Comparison of ENCODE assay signal across 8 cellular contexts in the genomic region with DNA sequence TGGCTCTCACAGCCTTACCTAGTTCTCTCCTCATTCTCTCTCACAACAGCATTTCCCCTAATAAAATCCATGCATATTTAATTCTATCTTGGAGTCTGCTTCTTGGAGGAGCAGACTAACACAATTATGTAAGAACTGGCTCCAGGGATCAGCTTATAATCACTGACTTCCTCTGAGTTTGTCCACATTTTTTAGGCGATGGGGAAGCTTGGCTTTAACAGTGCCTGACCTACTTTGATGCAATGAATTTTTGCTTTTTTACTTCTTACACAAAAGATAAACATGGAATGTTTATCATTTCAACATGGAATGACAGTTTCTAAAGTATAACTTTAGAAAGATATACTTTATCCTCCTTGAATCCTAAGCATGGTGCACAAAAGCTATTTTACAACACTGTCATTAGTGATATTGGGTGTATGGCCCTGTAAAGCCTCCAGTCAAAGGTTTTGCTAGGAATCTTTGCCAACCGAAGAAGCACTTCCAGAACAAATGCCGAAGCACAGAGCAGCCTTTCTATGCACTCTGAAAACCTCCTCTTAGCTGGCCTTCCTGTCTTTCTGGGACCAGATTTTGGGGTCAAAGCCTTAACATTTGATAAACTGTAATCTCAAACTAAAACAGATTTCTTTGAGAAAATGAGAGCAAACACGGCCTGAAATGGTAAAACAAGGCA. TPM values are rescaled to one million over a fixed set of nuclear protein-coding genes. Genes with fewer than 3 reads are reported as not detected.
DNase-seq lines count a peak whose midpoint lies in the region; ATAC-seq and TF ChIP-seq lines count a peak whose summit lies in the region.

No MANE protein-coding gene starts in this region.

- no peak overlapping the region for H2BK5ac ChIP-seq in trophoblast cell (ENCODE audit: low read depth, low read length, poor library complexity)

- DNase-seq in Caco-2 (no peak), T-helper 17 cell (no peak), globus pallidus (ENCODE audit: low spot score) (peak; percentile 49), trophoblast cell (no peak), NCI-H2029 (lab: John Stamatoyannopoulos, UW) (no peak), NCI-H2029 treated with DMSO at 0.1 percent for 48 hours (lab: John Stamatoyannopoulos, UW) (no peak), GM10248 (ENCODE audit: extremely low spot score) (no peak)

- H3K36me3 ChIP-seq in Caco-2 (ENCODE audit: control insufficient read depth, insufficient read depth, low read length) (no peaks in the 10 kb centered on the region), trophoblast cell (ENCODE audit: control insufficient read depth in 1 of 2, insufficient read depth in 2 of 2, low read length in 2 of 2) (no peaks in the 10 kb centered on the region)

- H3K27me3 ChIP-seq in Caco-2 (replicated peaks; ENCODE audit: control insufficient read depth, insufficient read depth, low read length) (no peaks in the 10 kb centered on the region), trophoblast cell (ENCODE audit: insufficient read depth, low read length) (no peaks in the 10 kb centered on the region)

- H3K36me3 Mint-ChIP-seq in Caco-2 (ENCODE audit: insufficient read depth, unreplicated experiment) (peaks cover 7% of the 10 kb centered on the region), T-helper 17 cell (ENCODE audit: low read depth) (peaks cover 2% of the 10 kb centered on the region)

- H3K9me3 ChIP-seq in Caco-2 (no peaks in the 10 kb centered on the region), T-helper 17 cell (ENCODE audit: control insufficient read depth, low read length, poor library complexity, severe bottlenecking) (no peaks in the 10 kb centered on the region), trophoblast cell (ENCODE audit: insufficient read depth, low read depth, low read length) (no peaks in the 10 kb centered on the region)

- H2BK12ac ChIP-seq in trophoblast cell (ENCODE audit: low read length), result no peak overlapping the region

- H3K79me1 ChIP-seq in trophoblast cell (ENCODE audit: low read length), result no peaks in the 10 kb centered on the region

- peaks cover 7% of the 10 kb centered on the region for H3K4me1 Mint-ChIP-seq in Caco-2 (ENCODE audit: low read depth, unreplicated experiment)
- peaks cover 24% of the 10 kb centered on the region for H3K4me1 Mint-ChIP-seq in T-helper 17 cell

- H2AFZ ChIP-seq in trophoblast cell (ENCODE audit: insufficient read depth, low read length, poor library complexity), result no peak overlapping the region

- TF ChIP-seq CTCF in Caco-2 (IDR thresholded peaks at IDR 0.05; ENCODE audit: insufficient read depth in 1 of 2, low read depth in 1 of 2, low read length in 1 of 2, severe bottlenecking in 1 of 2, unreplicated experiment in 1 of 2) (no peak), GM10248 (IDR thresholded peaks at IDR 0.05; ENCODE audit: control extremely low read depth, extremely low read depth, low read depth, missing control alignments) (no peak)

- no peak for ATAC-seq in T-helper 17 cell
- no peak for ATAC-seq in HG02885 (IDR thresholded peaks at IDR 0.05; ENCODE audit: poor library complexity, unreplicated experiment)

- no CpG with 5 or more reads among the region's 4 CpGs for WGBS in trophoblast cell (ENCODE audit: extremely low coverage, insufficient coverage, insufficient read length)

- peak overlapping the region; percentile 18 for H3K27ac Mint-ChIP-seq in Caco-2 (ENCODE audit: unreplicated experiment)
- peak overlapping the region; percentile 92 for H3K27ac Mint-ChIP-seq in T-helper 17 cell

- H3K9me3 Mint-ChIP-seq in Caco-2 (ENCODE audit: unreplicated experiment), result no peaks in the 10 kb centered on the region

- H4K12ac ChIP-seq in trophoblast cell (ENCODE audit: low read depth, low read length), result no peak overlapping the region

- no TSS peak for BruUV-seq in Caco-2 (replicated peaks; lab: Mats Ljungman, UMichigan)

- 0 out of 2 replicates have a peak, but pooled peaks cover 8% of the 10 kb centered on the region for H3K4me1 ChIP-seq in Caco-2
- H3K4me1 ChIP-seq in trophoblast cell (ENCODE audit: control insufficient read depth in 1 of 2, insufficient read depth in 2 of 2, low read length in 2 of 2), result peaks cover 3% of the 10 kb centered on the region in 2 experiments

- H3K18ac ChIP-seq in trophoblast cell (ENCODE audit: low read length), result no peak overlapping the region

- H3K27me3 Mint-ChIP-seq in Caco-2 (ENCODE audit: insufficient read depth, unreplicated experiment), result no peaks in the 10 kb centered on the region
- no peaks in the 10 kb centered on the region for H3K27me3 Mint-ChIP-seq in T-helper 17 cell

- H3K4me3 Mint-ChIP-seq in Caco-2 (ENCODE audit: unreplicated experiment) (peak overlapping the region; percentile 71), T-helper 17 cell (peak overlapping the region; percentile 95)

- intact Hi-C loops in Caco-2 (cut with micrococcal nuclease; ENCODE audit: unreplicated experiment), result loop anchor here (1.0 to 10.0 kb wide), 6 partner anchors 52 to 836 kb away; a partner anchor contains a TSS

- H2BK120ac ChIP-seq in trophoblast cell (ENCODE audit: insufficient read depth, low read length, poor library complexity), result no peak overlapping the region

- H3K4ac ChIP-seq in trophoblast cell (ENCODE audit: low read depth, low read length), result no peak overlapping the region

- H3K9ac ChIP-seq in trophoblast cell (ENCODE audit: low read length), result no peak overlapping the region

- H3K79me2 ChIP-seq in trophoblast cell (ENCODE audit: control insufficient read depth, insufficient read depth, low read length, poor library complexity), result no peaks in the 10 kb centered on the region

- no peak overlapping the region for H3K27ac ChIP-seq in trophoblast cell (ENCODE audit: low read depth, low read length)

- H3K4me3 ChIP-seq in Caco-2 (ENCODE audit: low read depth, low read length) (peak overlapping the region; percentile 31), trophoblast cell (ENCODE audit: low read depth, low read length) (no peak overlapping the region)

- CTCF ChIA-PET in Caco-2 (lab: Charles Lee), result interaction anchor here (1.9 to 2.0 kb wide), 2 partner anchors 52 to 478 kb away, joined by 5 to 8 read pairs; no protein-coding TSS in a partner anchor
- CTCF ChIA-PET in GM10248 (lab: Yijun Ruan, JAX), result interaction anchor here (0.7 to 7.8 kb wide), 19 partner anchors 8 to 796 kb away, joined by 3 to 55 read pairs (median 5); a partner anchor contains a TSS

- H4K8ac ChIP-seq in trophoblast cell (ENCODE audit: low read depth, low read length), result no peak overlapping the region

- no peak overlapping the region for H3K23ac ChIP-seq in trophoblast cell (ENCODE audit: low read length)

- H3K4me2 ChIP-seq in trophoblast cell (ENCODE audit: low read length), result peak overlapping the region; percentile 68

- no peak overlapping the region for H3K14ac ChIP-seq in trophoblast cell (ENCODE audit: low read length)

- no peak overlapping the region for H2AK5ac ChIP-seq in trophoblast cell (ENCODE audit: low read length)

- H4K91ac ChIP-seq in trophoblast cell (ENCODE audit: low read depth, low read length), result no peak overlapping the region

- POLR2A ChIA-PET in Caco-2 (lab: Charles Lee), result interaction anchor here (0.6 kb wide), 1 partner anchor 622 kb away, joined by 13 read pairs; no protein-coding TSS in a partner anchor
- POLR2A ChIA-PET in GM10248 (lab: Yijun Ruan, JAX), result no interaction called here

RNA-seq across cellular contexts. Expression of a gene that starts 0.8 kb away (rescaled TPM):
- total RNA-seq in Caco-2 (2022) (17.4 and 19.7 TPM in 2 replicates), T-helper 17 cell (10 to 100 TPM in 1 of 2 donors, 1 to 10 TPM in 1; 8.6 to 11.2 TPM)
- 31.1 and 32.1 TPM in 2 replicates for polyA plus RNA-seq in trophoblast cell (2013)

RNA-seq across cellular contexts. Expression of a gene that starts 22.3 kb away (rescaled TPM):
- total RNA-seq in Caco-2 (2022) (22.1 and 24.0 TPM in 2 replicates), T-helper 17 cell (10 to 100 TPM; 22.0 to 25.4 TPM)
- 2.5 and 2.9 TPM in 2 replicates for polyA plus RNA-seq in trophoblast cell (2013)
